In genomic region chr13:62119739-62120700, GRCh38 we compare ENCODE assay signal across 8 cellular contexts.
DNase-seq lines count a peak whose midpoint lies in the region; ATAC-seq and TF ChIP-seq lines count a peak whose summit lies in the region.

No MANE protein-coding gene starts in this region.

- H2AFZ ChIP-seq in SK-N-SH (ENCODE audit: low read depth): no peak overlapping the region; the same call in 1 of the 2 replicates

- BruUV-seq in Calu3 (replicated peaks; lab: Mats Ljungman, UMichigan): no TSS peak

- H4K20me1 ChIP-seq in SK-N-SH (ENCODE audit: insufficient read depth): no peaks in the 10 kb centered on the region

- no peak overlapping the region for H3K4me2 ChIP-seq in SK-N-SH

- H3K9me3 ChIP-seq in SK-N-SH: no peaks in the 10 kb centered on the region

- no peaks in the 10 kb centered on the region for H3K4me1 Mint-ChIP-seq in Calu3 (ENCODE audit: low read depth, unreplicated experiment)

- peak; percentile 70 for TF ChIP-seq RAD21 in SK-N-SH (IDR thresholded peaks at IDR 0.05; ENCODE audit: low read length)

- H3K9me2 ChIP-seq in SK-N-SH: no peaks in the 10 kb centered on the region

- no peak overlapping the region; a peak in 1 of 4 replicates for H3K4me3 ChIP-seq in SK-N-SH (ENCODE audit: low read depth in 2 of 2, low read length in 1 of 2)

- no peak overlapping the region for H3K27ac ChIP-seq in SK-N-SH (ENCODE audit: low read depth in 2 of 2, low read length in 1 of 2)

- no peaks in the 10 kb centered on the region for H3K79me2 ChIP-seq in SK-N-SH (ENCODE audit: insufficient read depth)

- H3K4me3 Mint-ChIP-seq in Calu3 (ENCODE audit: low read depth, unreplicated experiment): no peak overlapping the region

- H3F3A ChIP-seq in SK-N-SH (replicated peaks; ENCODE audit: insufficient read depth): no peaks in the 10 kb centered on the region

- H3K9me3 Mint-ChIP-seq in Calu3 (ENCODE audit: low read depth, unreplicated experiment): no peaks in the 10 kb centered on the region

- no peaks in the 10 kb centered on the region for H3K27me3 ChIP-seq in SK-N-SH (ENCODE audit: insufficient read depth)

- ATAC-seq in GM21367 (IDR thresholded peaks at IDR 0.05; ENCODE audit: unreplicated experiment): no peak
- no peak for ATAC-seq in GM21423 (IDR thresholded peaks at IDR 0.05; ENCODE audit: unreplicated experiment)
- no peak for ATAC-seq in GM21717 (IDR thresholded peaks at IDR 0.05; ENCODE audit: unreplicated experiment)

- no peak overlapping the region for H3K27ac Mint-ChIP-seq in Calu3 (ENCODE audit: unreplicated experiment)

- CTCF ChIA-PET in SK-N-SH (lab: Yijun Ruan, JAX) (interaction anchor here (0.5 to 2.6 kb wide), 14 partner anchors 8 to 685 kb away, joined by 3 to 9 read pairs (median 3); no protein-coding TSS in a partner anchor), Calu3 (lab: Charles Lee) (no interaction called here)

- no peaks in the 10 kb centered on the region for H3K36me3 ChIP-seq in SK-N-SH (replicated peaks in 1 of 2; ENCODE audit: control insufficient read depth in 1 of 2, insufficient read depth in 2 of 2, low read length in 1 of 2)

- H3K36me3 Mint-ChIP-seq in Calu3 (ENCODE audit: insufficient read depth, unreplicated experiment): no peaks in the 10 kb centered on the region

- TF ChIP-seq EP300 in SK-N-SH (IDR thresholded peaks at IDR 0.05; ENCODE audit: borderline replicate concordance in 1 of 2, low read depth in 1 of 2, low read length in 1 of 2): no peak

- TF ChIP-seq CTCF in SK-N-SH (IDR thresholded peaks at IDR 0.05): peak; percentile 66
- TF ChIP-seq CTCF in Calu3 (IDR thresholded peaks at IDR 0.05; ENCODE audit: unreplicated experiment): no peak

- H3K27me3 Mint-ChIP-seq in Calu3 (ENCODE audit: unreplicated experiment): no peaks in the 10 kb centered on the region

- no peak overlapping the region for H3K9ac ChIP-seq in SK-N-SH

- H3K4me1 ChIP-seq in SK-N-SH (ENCODE audit: control insufficient read depth in 1 of 2, insufficient read depth in 2 of 2, low read depth in 1 of 2, low read length in 1 of 2): no peaks in the 10 kb centered on the region; a peak in 1 of 4 replicates

- POLR2A ChIA-PET in SK-N-SH (lab: Yijun Ruan, JAX): no interaction called here

- 36% methylated on average over 5 of the region's 5 CpGs for WGBS in SK-N-SH (ENCODE audit: low lambda C conversion rate)

- intact Hi-C loops in Calu3 (cut with micrococcal nuclease; ENCODE audit: unreplicated experiment): loop anchor here (1.0 kb wide), 1 partner anchor 238 kb away; no protein-coding TSS in a partner anchor

- DNase-seq in EH (ENCODE audit: low read depth) (peak; percentile 2), HT-29 (ENCODE audit: low spot score) (peak; percentile 59), SK-N-SH (peak; percentile 17), kidney tubule cell (ENCODE audit: low spot score) (peak; percentile 37), Calu3 (no peak)

TF ChIP-seq in SK-N-SH, 30 proteins besides CTCF, POLR2A, EP300 and RAD21:
- TF ChIP-seq, protein P1, sequence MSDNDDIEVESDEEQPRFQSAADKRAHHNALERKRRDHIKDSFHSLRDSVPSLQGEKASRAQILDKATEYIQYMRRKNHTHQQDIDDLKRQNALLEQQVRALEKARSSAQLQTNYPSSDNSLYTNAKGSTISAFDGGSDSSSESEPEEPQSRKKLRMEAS (IDR thresholded peaks at IDR 0.05; ENCODE audit: low read depth): no peak
- TF ChIP-seq JUND (IDR thresholded peaks at IDR 0.05) (no peak), SMC3 (IDR thresholded peaks at IDR 0.05; ENCODE audit: low read depth, low read length) (peak; percentile 33; the same call in 1 of the 2 replicates)
